ENCODE assay signal across 20 cellular contexts in the genomic region with DNA sequence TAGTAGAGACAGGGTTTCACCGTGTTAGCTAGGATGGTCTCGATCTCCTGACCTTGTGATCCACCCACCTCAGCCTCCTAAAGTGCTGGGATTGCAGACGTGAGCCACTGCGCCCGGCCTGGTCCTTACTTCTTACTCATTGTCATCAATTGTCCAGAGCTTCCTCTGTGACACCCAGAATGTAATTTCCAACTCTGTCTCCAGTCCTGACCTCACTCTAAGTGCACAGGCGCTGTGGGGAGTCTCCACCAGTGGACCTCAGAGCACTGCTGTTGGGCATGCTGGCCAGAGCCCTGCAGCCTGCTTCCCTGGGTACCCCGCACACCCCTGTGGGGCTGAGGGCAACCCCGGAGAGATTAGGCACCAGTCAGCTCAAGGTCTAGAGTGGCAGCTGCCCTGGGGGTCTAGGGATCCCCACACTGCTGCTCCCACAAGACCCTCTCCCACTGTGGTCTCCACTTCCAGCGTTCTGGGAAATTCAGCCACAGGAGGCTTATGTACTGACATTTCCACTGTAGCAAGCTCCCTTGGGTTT.
"Had no signal": no experiment of that assay in that cellular context is flagged by ENCODE, and none has a peak within 500 bp of the region (broad histone marks: within the 10 kb centered on the region; RNA-seq: fewer than 3 reads in every experiment).

No MANE protein-coding gene starts in this region.

- ATAC-seq: HepG2 had no signal

- H3K9me3 ChIP-seq: SK-N-SH had no signal

- DNase-seq: IMR-90, Karpas-422, KG1, MM.1S, NCI-H1092 treated with DMSO at 0.1 percent for 48 hours, NCI-H1436, NCI-H187, NCI-H2029, NCI-H2081 treated with DMSO at 0.1 percent for 48 hours, NCI-H2171, NCI-H226, NCI-H446, NCI-H510A, NCI-H524 treated with DMSO at 0.1 percent for 48 hours, NCI-H69, NCI-H774, RPMI8226, SHP77, SK-N-SH had no signal
